In genomic region chr19:8444140-8444676, GRCh38 we compare ENCODE assay signal across 7 cellular contexts. TPM values are rescaled to one million over a fixed set of nuclear protein-coding genes. Genes with fewer than 3 reads are reported as not detected.
A peak's percentile ranks its signal among the peaks of the same experiment; 100 is the strongest.
DNase-seq lines count a peak whose midpoint lies in the region; ATAC-seq and TF ChIP-seq lines count a peak whose summit lies in the region.
"Not testable (repeated sequence)": the region's sequence is repeated elsewhere in the genome, so short reads cannot be mapped to it uniquely, and the experiment has no call there.
"Had no signal": no experiment of that assay in that cellular context is flagged by ENCODE, and none has a peak within 500 bp of the region (broad histone marks: within the 10 kb centered on the region; RNA-seq: fewer than 3 reads in every experiment).

No MANE protein-coding gene starts in this region.

- H3K9me3 Mint-ChIP-seq in Caco-2 (ENCODE audit: unreplicated experiment): not testable (repeated sequence)

- H3K4me1 Mint-ChIP-seq in Caco-2 (ENCODE audit: low read depth, unreplicated experiment): not testable (repeated sequence)

- TSS peak; percentile 89 for BruUV-seq in Caco-2 (replicated peaks; lab: Mats Ljungman, UMichigan)
- TSS peak; percentile 83 for BruUV-seq in Panc1 (replicated peaks; lab: Mats Ljungman, UMichigan)

- peaks cover 40% of the 10 kb centered on the region for H3K36me3 Mint-ChIP-seq in Caco-2 (ENCODE audit: insufficient read depth, unreplicated experiment)

- H3K27me3 Mint-ChIP-seq in Caco-2 (ENCODE audit: insufficient read depth, unreplicated experiment): not testable (repeated sequence)

- not testable (repeated sequence) for TF ChIP-seq CTCF in Caco-2 (IDR thresholded peaks at IDR 0.05; ENCODE audit: insufficient read depth in 1 of 2, low read depth in 1 of 2, low read length in 1 of 2, severe bottlenecking in 1 of 2, unreplicated experiment in 1 of 2); Panc1 (IDR thresholded peaks at IDR 0.05); fibroblast of the aortic adventitia (IDR thresholded peaks at IDR 0.05; ENCODE audit: insufficient read depth, low read length); stomach (IDR thresholded peaks at IDR 0.05)

- peak overlapping the region; percentile 98 for H3K27ac Mint-ChIP-seq in Caco-2 (ENCODE audit: unreplicated experiment)

- not testable (repeated sequence) for H3K36me3 ChIP-seq in Caco-2 (ENCODE audit: control insufficient read depth, insufficient read depth, low read length)
- H3K36me3 ChIP-seq in Panc1 (ENCODE audit: control insufficient read depth, insufficient read depth, low read length): peaks cover 16% of the 10 kb centered on the region
- peaks cover 2 to 11% of the 10 kb centered on the region in 2 donors for H3K36me3 ChIP-seq in muscle layer of duodenum (ENCODE audit: control insufficient read depth in 1 of 2, insufficient read depth in 2 of 2, low read length in 2 of 2)
- H3K36me3 ChIP-seq in stomach: peaks cover 0 to 18% (median 14%) of the 10 kb centered on the region in 4 donors

- H3K27me3 ChIP-seq in Caco-2 (replicated peaks; ENCODE audit: control insufficient read depth, insufficient read depth, low read length); Panc1 (ENCODE audit: control insufficient read depth, insufficient read depth, low read length); muscle layer of duodenum (ENCODE audit: low read depth, low read length); stomach: not testable (repeated sequence)

- 26 to 28% (median 27%) methylated on average over 32 of the region's 32 CpGs for WGBS in stomach, 5 donors

- intact Hi-C loops in Caco-2 (cut with micrococcal nuclease; ENCODE audit: unreplicated experiment); Panc1 (cut with micrococcal nuclease; ENCODE audit: unreplicated experiment); stomach (cut with DNase I; ENCODE audit: low total_unique reads): not testable (repeated sequence)

- not testable (repeated sequence) for H3K9me3 ChIP-seq in Caco-2; Panc1 (ENCODE audit: control insufficient read depth, insufficient read depth, low read depth, low read length); muscle layer of duodenum (ENCODE audit: control insufficient read depth in 1 of 2, low read length in 2 of 2); stomach

- peak overlapping the region; percentile 94 for H3K4me3 Mint-ChIP-seq in Caco-2 (ENCODE audit: unreplicated experiment)

- POLR2A ChIA-PET in Caco-2 (lab: Charles Lee): interaction anchor here (0.6 to 1.2 kb wide), 13 partner anchors 11 to 1936 kb away, joined by 3 to 13 read pairs (median 4); partner anchors contain the start of genes MAP2K7, MARCHF2, TYK2 and ZNF414
- POLR2A ChIA-PET in Panc1 (lab: Charles Lee): interaction anchor here (0.5 to 0.7 kb wide), 5 partner anchors 23 to 770 kb away, joined by 3 to 6 read pairs (median 5); no protein-coding TSS in a partner anchor

- TF ChIP-seq POLR2A in stomach (IDR thresholded peaks at IDR 0.05): not testable (repeated sequence)

- H3K27ac ChIP-seq in Panc1 (ENCODE audit: low read length): peak overlapping the region; percentile 96
- peak overlapping the region; percentile 91 for H3K27ac ChIP-seq in angular gyrus (ENCODE audit: low read depth, low read length)
- peak overlapping the region; percentile 95 for H3K27ac ChIP-seq in muscle layer of duodenum (ENCODE audit: low read length)
- peak overlapping the region; percentile 86 to 98 (median 96) for H3K27ac ChIP-seq in stomach

- not testable (repeated sequence) for DNase-seq in Caco-2; Panc1 (ENCODE audit: low read depth, low spot score); fibroblast of the aortic adventitia (ENCODE audit: low read depth); stomach

- in situ Hi-C loops in Panc1 (cut with HindIII; ENCODE audit: low pct_unique_long_range_greater_than_20kb, low sequenced_read_pairs): not testable (repeated sequence)

- TF ChIP-seq EP300 in stomach (IDR thresholded peaks at IDR 0.05): not testable (repeated sequence)

- peak overlapping the region; percentile 38 for H3K4me3 ChIP-seq in Caco-2 (ENCODE audit: low read depth, low read length)
- H3K4me3 ChIP-seq in Panc1 (ENCODE audit: low read depth in 2 of 2, low read length in 2 of 2): peak overlapping the region; percentile 61 to 90
- H3K4me3 ChIP-seq in fibroblast of the aortic adventitia (ENCODE audit: low read depth, low read length): peak overlapping the region; percentile 66
- peak overlapping the region; percentile 88 to 94 for H3K4me3 ChIP-seq in muscle layer of duodenum (ENCODE audit: low read depth in 1 of 2, low read length in 2 of 2)
- peak overlapping the region; percentile 94 to 95 (median 94) for H3K4me3 ChIP-seq in stomach

- ATAC-seq in Panc1: not testable (repeated sequence)

- CTCF ChIA-PET in Caco-2 (lab: Charles Lee): interaction anchor here (0.5 to 1.7 kb wide), 3 partner anchors 11 to 31 kb away, joined by 3 to 12 read pairs (median 4); partner anchors contain the start of gene MARCHF2
- CTCF ChIA-PET in Panc1 (lab: Charles Lee): not testable (repeated sequence)

- H3K4me1 ChIP-seq in Caco-2 (peaks cover 15% of the 10 kb centered on the region), Panc1 (ENCODE audit: control insufficient read depth, insufficient read depth, low read length) (peaks cover 25% of the 10 kb centered on the region), muscle layer of duodenum (ENCODE audit: control insufficient read depth in 1 of 2, insufficient read depth in 2 of 2, low read length in 2 of 2) (peaks cover 16 to 32% of the 10 kb centered on the region in 2 donors), stomach (peaks cover 38 to 46% (median 40%) of the 10 kb centered on the region in 4 donors)

RNA-seq across cellular contexts. Expression of gene HNRNPM, which starts 0.6 kb away (rescaled TPM):
- total RNA-seq in Caco-2 (2022) (271 and 286 TPM in 2 replicates), Panc1 (2021; ENCODE audit: unreplicated experiment) (225 TPM), fibroblast of the aortic adventitia (ENCODE audit: low replicate concordance) (41.8 and 53.6 TPM in 2 replicates), stomach (100 to 1,000 TPM in 3 of 5 donors, 10 to 100 TPM in 2; 54.3 to 664 (median 107) TPM)
- 330 TPM for polyA plus RNA-seq in Panc1 (2012; ENCODE audit: insufficient read length)
- 100 to 1,000 TPM in 1 of 3 donors, 10 to 100 TPM in 2; 87.3 to 110 (median 90.0) TPM for polyA plus RNA-seq in stomach

RNA-seq across cellular contexts. Expression of gene MARCHF2, which starts 31.1 kb away (rescaled TPM):
- total RNA-seq in Caco-2 (2022) (13.8 and 15.2 TPM in 2 replicates), Panc1 (2021; ENCODE audit: unreplicated experiment) (32.6 TPM), fibroblast of the aortic adventitia (ENCODE audit: low replicate concordance) (11.1 and 68.2 TPM in 2 replicates), stomach (10 to 100 TPM; 24.3 to 98.2 (median 33.4) TPM)
- polyA plus RNA-seq in Panc1 (2012; ENCODE audit: insufficient read length): 62.9 TPM
- 10 to 100 TPM; 23.5 to 43.4 (median 38.2) TPM for polyA plus RNA-seq in stomach

RNA-seq across cellular contexts. Expression of gene RAB11B, which starts 54.0 kb away (rescaled TPM):
- 86.3 and 91.3 TPM in 2 replicates for total RNA-seq in Caco-2 (2022)
- total RNA-seq in Panc1 (2021; ENCODE audit: unreplicated experiment): 135 TPM
- 395 TPM for polyA plus RNA-seq in Panc1 (2012; ENCODE audit: insufficient read length)
- total RNA-seq in fibroblast of the aortic adventitia (ENCODE audit: low replicate concordance): 6.3 and 15.7 TPM in 2 replicates
- total RNA-seq in stomach: 100 to 1,000 TPM in 2 of 5 donors, 10 to 100 TPM in 3; 47.7 to 108 (median 79.9) TPM
- 100 to 1,000 TPM in 1 of 3 donors, 10 to 100 TPM in 2; 57.5 to 116 (median 78.8) TPM for polyA plus RNA-seq in stomach

RNA-seq across cellular contexts. Expression of gene PRAM1, which starts 58.2 kb away (rescaled TPM):
- total RNA-seq in Caco-2 (2022) (0.26 TPM in 1 of 2 replicates, not detected in the other), Panc1 (2021; ENCODE audit: unreplicated experiment) (0.15 TPM), fibroblast of the aortic adventitia (ENCODE audit: low replicate concordance) (not detected in 2 replicates), stomach (1 to 10 TPM in 1 of 5 donors, under 1 TPM in 1, not detected in 3; 0.37 to 1.2 TPM)
- polyA plus RNA-seq in Panc1 (2012; ENCODE audit: insufficient read length): not detected
- 1 to 10 TPM in 1 of 3 donors, under 1 TPM in 1, not detected in 1; 0.81 to 1.4 TPM for polyA plus RNA-seq in stomach
- total RNA-seq: glomerular endothelial cell had no signal

Comparison
In these comparisons a context has a peak if more than half of its experiments do, and no peak if none do; other contexts are left out.
1. H3K4me3 ChIP-seq: peak in every context shown above with its lines; median percentile 94 in stomach; 91 in muscle layer of duodenum; 76 in Panc1; 66 in fibroblast of the aortic adventitia; 38 in Caco-2.